ENCODE assay signal across 8 cellular contexts in the genomic region with DNA sequence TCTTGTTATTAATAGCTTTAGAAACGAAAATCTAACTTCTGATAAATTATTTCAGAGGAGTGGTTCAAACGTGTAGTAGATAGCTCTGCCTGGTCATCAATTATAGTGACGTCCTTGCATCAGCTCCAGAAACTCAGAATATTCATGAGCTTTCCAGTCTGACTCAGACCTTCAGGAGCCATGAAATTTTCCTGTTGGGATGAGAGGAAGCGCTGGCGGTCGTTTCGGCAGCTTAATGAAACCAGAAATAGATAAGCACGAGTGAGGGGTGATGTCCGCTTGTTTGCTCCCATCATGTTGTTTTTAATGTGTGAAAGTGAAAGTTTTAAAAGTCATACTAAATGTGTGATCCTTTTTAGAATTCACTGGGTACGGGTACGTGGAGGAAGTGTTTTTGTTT.
DNase-seq lines count a peak whose midpoint lies in the region; ATAC-seq and TF ChIP-seq lines count a peak whose summit lies in the region.

No MANE protein-coding gene starts in this region.

- no peak overlapping the region for H3K27ac ChIP-seq in SU-DHL-6 (ENCODE audit: low read depth, low read length)
- peak overlapping the region; percentile 11 to 70 (median 52) for H3K27ac ChIP-seq in gastrocnemius medialis

- no peak for ATAC-seq in activated CD4-positive, alpha-beta T cell treated with anti-CD3 and anti-CD28 coated beads for 36 hours
- ATAC-seq in gastrocnemius medialis, result no peak
- ATAC-seq in GM21515 (IDR thresholded peaks at IDR 0.05; ENCODE audit: unreplicated experiment), result no peak
- ATAC-seq in GM21576 (IDR thresholded peaks at IDR 0.05; ENCODE audit: unreplicated experiment), result no peak

- H3K79me2 ChIP-seq in SU-DHL-6 (ENCODE audit: insufficient read depth, low read length), result no peaks in the 10 kb centered on the region

- CTCF ChIA-PET in activated CD4-positive, alpha-beta T cell treated with anti-CD3 and anti-CD28 coated beads for 36 hours (lab: Charles Lee), result interaction anchor here (0.7 to 1.7 kb wide), 7 partner anchors 12 to 234 kb away, joined by 3 to 6 read pairs (median 3); no protein-coding TSS in a partner anchor

- H3K36me3 ChIP-seq in SU-DHL-6 (ENCODE audit: low read length) (no peaks in the 10 kb centered on the region), gastrocnemius medialis (no peaks in the 10 kb centered on the region)

- DNase-seq in activated CD4-positive, alpha-beta T cell treated with anti-CD3 and anti-CD28 coated beads for 36 hours, result peak; percentile 8
- DNase-seq in activated CD4-positive, alpha-beta T cell treated with anti-CD3 and anti-CD28 coated beads, Interleukin-2, amount 50 U/mL, for 4 hours, result no peak
- DNase-seq in foreskin fibroblast (peak in 1 of 2 donors; percentile 77), gastrocnemius medialis (no peak), posterior cingulate gyrus (no peak)

- H4K20me1 ChIP-seq in SU-DHL-6 (ENCODE audit: low read depth, low read length), result no peaks in the 10 kb centered on the region; the same call in 1 of the 2 replicates

- in situ Hi-C loops in gastrocnemius medialis (cut with MboI; ENCODE audit: low sequenced_read_pairs in 4 of 4), result no loop called here

- H3F3A ChIP-seq in SU-DHL-6 (ENCODE audit: insufficient read depth), result no peaks in the 10 kb centered on the region

- TF ChIP-seq POLR2A in gastrocnemius medialis (IDR thresholded peaks at IDR 0.05), result no peak

- TF ChIP-seq CTCF in SU-DHL-6 (IDR thresholded peaks at IDR 0.05; ENCODE audit: insufficient read depth, low read length, poor library complexity, severe bottlenecking) (no peak), foreskin fibroblast (IDR thresholded peaks at IDR 0.05; ENCODE audit: low read depth, low read length) (no peak), gastrocnemius medialis (IDR thresholded peaks at IDR 0.05 in 4 of 5, conservative IDR thresholded peaks at IDR 0.05 in 1 of 5) (no peak)

- H3K4me3 Mint-ChIP-seq in activated CD4-positive, alpha-beta T cell treated with anti-CD3 and anti-CD28 coated beads for 36 hours, result peak overlapping the region; percentile 82

- peaks cover 9% of the 10 kb centered on the region for H3K36me3 Mint-ChIP-seq in activated CD4-positive, alpha-beta T cell treated with anti-CD3 and anti-CD28 coated beads for 36 hours (ENCODE audit: low read depth)

- no peaks in the 10 kb centered on the region for H3K9me2 ChIP-seq in SU-DHL-6 (replicated peaks; ENCODE audit: insufficient read depth, low read length)

- H3K27me3 Mint-ChIP-seq in activated CD4-positive, alpha-beta T cell treated with anti-CD3 and anti-CD28 coated beads for 36 hours, result no peaks in the 10 kb centered on the region

- peaks cover 0 to 20% of the 10 kb centered on the region in 2 donors for H3K4me1 ChIP-seq in gastrocnemius medialis

- H3K27ac Mint-ChIP-seq in activated CD4-positive, alpha-beta T cell treated with anti-CD3 and anti-CD28 coated beads for 36 hours, result peak overlapping the region; percentile 92

- H3K4me1 Mint-ChIP-seq in activated CD4-positive, alpha-beta T cell treated with anti-CD3 and anti-CD28 coated beads for 36 hours, result peaks cover 35% of the 10 kb centered on the region

- peak overlapping the region; percentile 66 for H3K4me2 ChIP-seq in SU-DHL-6 (ENCODE audit: low read depth, low read length, poor library complexity, severe bottlenecking)

- H2AFZ ChIP-seq in SU-DHL-6 (ENCODE audit: low read depth, low read length, severe bottlenecking), result peak overlapping the region; percentile 68

- POLR2A ChIA-PET in activated CD4-positive, alpha-beta T cell treated with anti-CD3 and anti-CD28 coated beads for 36 hours (lab: Charles Lee), result no interaction called here

- no peaks in the 10 kb centered on the region for H3K27me3 ChIP-seq in SU-DHL-6 (ENCODE audit: low read length)
- no peaks in the 10 kb centered on the region for H3K27me3 ChIP-seq in gastrocnemius medialis

- peak overlapping the region; percentile 34 for H3K9ac ChIP-seq in SU-DHL-6 (ENCODE audit: low read length)

- H3K4me3 ChIP-seq in SU-DHL-6 (ENCODE audit: insufficient read depth, low read length, poor library complexity, severe bottlenecking), result peak overlapping the region; percentile 51
- peak overlapping the region; percentile 45 to 59 for H3K4me3 ChIP-seq in foreskin fibroblast (ENCODE audit: low read depth in 1 of 2, low read length in 2 of 2)
- peak overlapping the region; percentile 48 to 64 (median 52) for H3K4me3 ChIP-seq in gastrocnemius medialis

- intact Hi-C loops in activated CD4-positive, alpha-beta T cell treated with anti-CD3 and anti-CD28 coated beads for 36 hours (cut with DNase I, micrococcal nuclease), result loop anchor here (1.0 to 5.0 kb wide), 3 partner anchors 218 to 701 kb away; partner anchors contain the start of genes IGF1R (in 2 of the 2) and MEF2A (in 1 of the 2)
- intact Hi-C loops in gastrocnemius medialis (cut with DNase I; ENCODE audit: low total_unique reads), result no loop called here
- intact Hi-C loops in posterior cingulate gyrus (cut with DNase I), result loop anchor here (5.0 kb wide), 1 partner anchor 219 kb away; the partner anchor contains the start of gene IGF1R

- H3K9me3 Mint-ChIP-seq in activated CD4-positive, alpha-beta T cell treated with anti-CD3 and anti-CD28 coated beads for 36 hours (ENCODE audit: low read depth), result no peaks in the 10 kb centered on the region

- H3K9me3 ChIP-seq in SU-DHL-6 (ENCODE audit: insufficient read depth, low read length), result no peaks in the 10 kb centered on the region
- no peaks in the 10 kb centered on the region for H3K9me3 ChIP-seq in gastrocnemius medialis
